1 cellular context compared by ENCODE assay signal in genomic region chr1:53945433-53946251, GRCh38.
A peak's percentile ranks its signal among the peaks of the same experiment; 100 is the strongest.
TF ChIP-seq lines count a peak whose summit lies in the region.

Gene IFT25 (minus strand): TSS chr1:53945699. CDS start chr1:53940082, 5,617 bp downstream.

TF ChIP-seq in K562, 482 proteins besides CTCF, POLR2A, EP300 and RAD21 (continued from another document and continues in another):
- TF ChIP-seq GTF2B (IDR thresholded peaks at IDR 0.05; ENCODE audit: extremely low read depth, insufficient read length) (no peak), PML (IDR thresholded peaks at IDR 0.05; ENCODE audit: low read length) (no peak), ESRRA (IDR thresholded peaks at IDR 0.05; ENCODE audit: borderline replicate concordance, low read depth) (peak; percentile 19; the same call in 1 of the 2 replicates), SREBF2 (CRISPR knock-in tag; IDR thresholded peaks at IDR 0.05) (no peak), GMEB1 (CRISPR knock-in tag; IDR thresholded peaks at IDR 0.05) (peak; percentile 76), ZBTB1 (CRISPR knock-in tag; IDR thresholded peaks at IDR 0.05; ENCODE audit: borderline replicate concordance, low read depth) (no peak; the same call in 1 of the 2 replicates), PATZ1 (CRISPR knock-in tag; IDR thresholded peaks at IDR 0.05; ENCODE audit: borderline replicate concordance) (no peak), KAT7 (CRISPR knock-in tag; IDR thresholded peaks at IDR 0.05; ENCODE audit: borderline replicate concordance) (peak; percentile 47), ZNF217 (CRISPR knock-in tag; IDR thresholded peaks at IDR 0.05) (no peak), ATF4 (CRISPR knock-in tag; IDR thresholded peaks at IDR 0.05) (no peak), NFIX (CRISPR knock-in tag; IDR thresholded peaks at IDR 0.05; ENCODE audit: low read depth) (no peak), SFPQ (IDR thresholded peaks at IDR 0.05; ENCODE audit: low read depth, low read length) (no peak), HOMEZ (CRISPR knock-in tag; IDR thresholded peaks at IDR 0.05) (0 out of 2 replicates have a peak, but pooled peaks have one; percentile 57), MCM7 (IDR thresholded peaks at IDR 0.05) (no peak), HCFC1 (IDR thresholded peaks at IDR 0.05; ENCODE audit: low read depth, low read length) (no peak), HMGXB4 (CRISPR knock-in tag; IDR thresholded peaks at IDR 0.05) (0 out of 2 replicates have a peak, but pooled peaks have one; percentile 11), ZNF511 (CRISPR knock-in tag; IDR thresholded peaks at IDR 0.05) (peak; percentile 70; the same call in 1 of the 2 replicates), TEAD2 (tag; IDR thresholded peaks at IDR 0.05) (no peak), ZNF584 (CRISPR knock-in tag; IDR thresholded peaks at IDR 0.05; ENCODE audit: low read depth) (no peak), MEF2A (IDR thresholded peaks at IDR 0.05; ENCODE audit: control insufficient read depth, low read depth, low read length) (no peak), YY1 (IDR thresholded peaks at IDR 0.05; ENCODE audit: borderline replicate concordance in 1 of 3, control insufficient read depth in 1 of 3, extremely low read depth in 1 of 3, insufficient read depth in 3 of 3, insufficient read length in 1 of 3, insufficient replicate concordance in 2 of 3, low read depth in 1 of 3, low read length in 2 of 3) (peak in 1 of 3 experiments; percentile 41), BCOR (IDR thresholded peaks at IDR 0.05) (peak; percentile 52; the same call in 1 of the 2 replicates), MEF2D (tag; conservative IDR thresholded peaks at IDR 0.05; ENCODE audit: low read depth) (no peak), ZNF57 (CRISPR knock-in tag; IDR thresholded peaks at IDR 0.05) (no peak), HDGF (IDR thresholded peaks at IDR 0.05) (no peak), ZBTB7A (IDR thresholded peaks at IDR 0.05; ENCODE audit: borderline replicate concordance, control insufficient read depth, low read depth, low read length) (peak; percentile 84; the same call in 1 of the 2 replicates), SLC30A9 (CRISPR knock-in tag; IDR thresholded peaks at IDR 0.05) (no peak), ZNF165 (CRISPR knock-in tag; IDR thresholded peaks at IDR 0.05; ENCODE audit: borderline replicate concordance) (no peak), SETDB1 (IDR thresholded peaks at IDR 0.05; ENCODE audit: low read length) (no peak), NCOR1 (IDR thresholded peaks at IDR 0.05) (no peak), KLF1 (tag; IDR thresholded peaks at IDR 0.05) (peak; percentile 68; the same call in 1 of the 2 replicates), CREB3L1 (IDR thresholded peaks at IDR 0.05; ENCODE audit: borderline replicate concordance, low read depth) (no peak; the same call in none of the 2 replicates), ZBTB40 (IDR thresholded peaks at IDR 0.05) (peak; percentile 31; the same call in 1 of the 2 replicates), ZBTB40 (CRISPR knock-in tag; IDR thresholded peaks at IDR 0.05) (no peak), ZNF133 (CRISPR knock-in tag; IDR thresholded peaks at IDR 0.05) (no peak), ZNF77 (CRISPR knock-in tag; IDR thresholded peaks at IDR 0.05) (no peak)
